In the genomic region with DNA sequence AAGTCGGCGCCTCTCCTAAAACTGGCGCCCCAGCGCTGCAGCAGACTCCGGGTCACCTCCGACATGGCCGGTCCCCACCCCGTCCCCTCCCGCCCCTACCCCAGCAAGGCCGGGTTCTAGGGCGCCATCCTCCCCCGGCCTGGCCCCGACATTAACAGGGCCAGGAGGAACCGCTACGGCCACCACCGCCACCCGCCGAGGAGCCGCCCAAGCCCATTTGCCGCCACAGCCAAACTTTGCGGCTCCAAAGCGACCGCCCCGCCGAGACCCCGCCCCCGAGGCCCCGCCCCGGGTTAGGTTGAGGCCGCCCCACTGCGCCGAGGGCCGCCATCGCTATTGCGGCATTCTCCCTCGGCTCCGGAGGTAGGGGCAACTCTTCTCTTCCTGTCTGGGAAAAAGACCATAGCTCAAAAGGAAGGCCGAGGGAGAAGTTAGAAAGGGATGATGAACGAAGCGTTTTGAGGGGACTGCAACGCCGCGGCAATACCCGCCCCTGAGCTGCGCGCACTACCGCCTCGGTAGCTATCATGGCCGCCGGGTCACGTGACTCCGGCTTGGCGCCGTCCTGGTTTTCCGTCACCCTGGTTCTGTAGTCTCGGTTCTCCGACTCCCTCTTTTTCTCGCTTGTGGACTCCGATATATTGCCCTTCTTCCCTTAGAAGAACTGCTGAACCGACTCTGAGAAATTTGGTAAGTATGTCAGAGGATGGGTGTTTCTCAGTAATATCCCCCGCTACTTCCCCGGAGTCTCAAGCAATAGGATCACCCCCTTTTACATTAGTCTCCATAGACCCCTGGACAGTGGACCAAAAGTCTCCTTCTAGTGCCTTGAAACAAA, we compare ENCODE assay signal across 1 cellular context.
TF ChIP-seq lines count a peak whose summit lies in the region.

AIDA (minus strand) TSS at position 239 of the 838 bp plus-strand sequence; CDS start at position 65, 174 bp downstream.
A gene with protein sequence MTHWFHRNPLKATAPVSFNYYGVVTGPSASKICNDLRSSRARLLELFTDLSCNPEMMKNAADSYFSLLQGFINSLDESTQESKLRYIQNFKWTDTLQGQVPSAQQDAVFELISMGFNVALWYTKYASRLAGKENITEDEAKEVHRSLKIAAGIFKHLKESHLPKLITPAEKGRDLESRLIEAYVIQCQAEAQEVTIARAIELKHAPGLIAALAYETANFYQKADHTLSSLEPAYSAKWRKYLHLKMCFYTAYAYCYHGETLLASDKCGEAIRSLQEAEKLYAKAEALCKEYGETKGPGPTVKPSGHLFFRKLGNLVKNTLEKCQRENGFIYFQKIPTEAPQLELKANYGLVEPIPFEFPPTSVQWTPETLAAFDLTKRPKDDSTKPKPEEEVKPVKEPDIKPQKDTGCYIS (plus strand): TSS at position 312 of the 838 bp plus-strand sequence. CDS start 3,136 bp downstream, outside the sequence.

TF ChIP-seq in HEK293, 187 proteins besides CTCF, POLR2A, EP300 and RAD21 (continued from another document):
- TF ChIP-seq IKZF3 (tag by site-specific recombination; IDR thresholded peaks at IDR 0.05) (0 out of 2 replicates have a peak, but pooled peaks have one; percentile 33), ZSCAN23 (tag by site-specific recombination; IDR thresholded peaks at IDR 0.05) (peak; percentile 45; the same call in 1 of the 2 replicates), KLF7 (tag by site-specific recombination; IDR thresholded peaks at IDR 0.05; ENCODE audit: borderline replicate concordance) (peak; percentile 80; the same call in 1 of the 2 replicates), ZNF549 (tag by site-specific recombination; IDR thresholded peaks at IDR 0.05) (no peak), ZNF280D (tag by site-specific recombination; IDR thresholded peaks at IDR 0.05) (no peak), AEBP2 (tag by site-specific recombination; IDR thresholded peaks at IDR 0.05; ENCODE audit: borderline replicate concordance) (no peak), ZNF24 (tag by site-specific recombination; IDR thresholded peaks at IDR 0.05) (peak; percentile 87)
- TF ChIP-seq, protein P1, sequence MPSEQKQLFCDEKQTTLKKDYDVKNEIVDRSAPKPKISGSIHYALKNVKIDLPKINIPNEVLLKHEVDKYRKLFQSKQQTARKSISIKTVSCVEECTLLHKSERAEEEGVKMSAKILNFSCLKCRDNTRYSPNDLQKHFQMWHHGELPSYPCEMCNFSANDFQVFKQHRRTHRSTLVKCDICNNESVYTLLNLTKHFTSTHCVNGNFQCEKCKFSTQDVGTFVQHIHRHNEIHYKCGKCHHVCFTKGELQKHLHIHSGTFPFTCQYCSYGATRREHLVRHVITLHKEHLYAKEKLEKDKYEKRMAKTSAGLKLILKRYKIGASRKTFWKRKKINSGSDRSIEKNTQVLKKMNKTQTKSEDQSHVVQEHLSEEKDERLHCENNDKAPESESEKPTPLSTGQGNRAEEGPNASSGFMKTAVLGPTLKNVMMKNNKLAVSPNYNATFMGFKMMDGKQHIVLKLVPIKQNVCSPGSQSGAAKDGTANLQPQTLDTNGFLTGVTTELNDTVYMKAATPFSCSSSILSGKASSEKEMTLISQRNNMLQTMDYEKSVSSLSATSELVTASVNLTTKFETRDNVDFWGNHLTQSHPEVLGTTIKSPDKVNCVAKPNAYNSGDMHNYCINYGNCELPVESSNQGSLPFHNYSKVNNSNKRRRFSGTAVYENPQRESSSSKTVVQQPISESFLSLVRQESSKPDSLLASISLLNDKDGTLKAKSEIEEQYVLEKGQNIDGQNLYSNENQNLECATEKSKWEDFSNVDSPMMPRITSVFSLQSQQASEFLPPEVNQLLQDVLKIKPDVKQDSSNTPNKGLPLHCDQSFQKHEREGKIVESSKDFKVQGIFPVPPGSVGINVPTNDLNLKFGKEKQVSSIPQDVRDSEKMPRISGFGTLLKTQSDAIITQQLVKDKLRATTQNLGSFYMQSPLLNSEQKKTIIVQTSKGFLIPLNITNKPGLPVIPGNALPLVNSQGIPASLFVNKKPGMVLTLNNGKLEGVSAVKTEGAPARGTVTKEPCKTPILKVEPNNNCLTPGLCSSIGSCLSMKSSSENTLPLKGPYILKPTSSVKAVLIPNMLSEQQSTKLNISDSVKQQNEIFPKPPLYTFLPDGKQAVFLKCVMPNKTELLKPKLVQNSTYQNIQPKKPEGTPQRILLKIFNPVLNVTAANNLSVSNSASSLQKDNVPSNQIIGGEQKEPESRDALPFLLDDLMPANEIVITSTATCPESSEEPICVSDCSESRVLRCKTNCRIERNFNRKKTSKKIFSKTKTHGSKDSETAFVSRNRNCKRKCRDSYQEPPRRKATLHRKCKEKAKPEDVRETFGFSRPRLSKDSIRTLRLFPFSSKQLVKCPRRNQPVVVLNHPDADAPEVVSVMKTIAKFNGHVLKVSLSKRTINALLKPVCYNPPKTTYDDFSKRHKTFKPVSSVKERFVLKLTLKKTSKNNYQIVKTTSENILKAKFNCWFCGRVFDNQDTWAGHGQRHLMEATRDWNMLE (tag by site-specific recombination; conservative IDR thresholded peaks at IDR 0.05; ENCODE audit: low read depth): peak; percentile 48; the same call in 1 of the 2 replicates
- TF ChIP-seq, protein P2, sequence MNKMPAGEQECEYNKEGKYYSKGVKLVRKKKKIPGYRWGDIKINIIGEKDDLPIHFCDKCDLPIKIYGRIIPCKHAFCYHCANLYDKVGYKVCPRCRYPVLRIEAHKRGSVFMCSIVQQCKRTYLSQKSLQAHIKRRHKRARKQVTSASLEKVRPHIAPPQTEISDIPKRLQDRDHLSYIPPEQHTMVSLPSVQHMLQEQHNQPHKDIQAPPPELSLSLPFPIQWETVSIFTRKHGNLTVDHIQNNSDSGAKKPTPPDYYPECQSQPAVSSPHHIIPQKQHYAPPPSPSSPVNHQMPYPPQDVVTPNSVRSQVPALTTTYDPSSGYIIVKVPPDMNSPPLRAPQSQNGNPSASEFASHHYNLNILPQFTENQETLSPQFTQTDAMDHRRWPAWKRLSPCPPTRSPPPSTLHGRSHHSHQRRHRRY (tag by site-specific recombination; IDR thresholded peaks at IDR 0.05): no peak
TF ChIP-seq in HEK293: peak in this region for 70.
